In genomic region chr3:13519392-13519791, GRCh38 we compare ENCODE assay signal across 1 cellular context.
A peak's percentile ranks its signal among the peaks of the same experiment; 100 is the strongest.
TF ChIP-seq lines count a peak whose summit lies in the region.

No MANE protein-coding gene starts in this region.

TF ChIP-seq in K562, 482 proteins besides CTCF, POLR2A, EP300 and RAD21:
- TF ChIP-seq, protein P1, sequence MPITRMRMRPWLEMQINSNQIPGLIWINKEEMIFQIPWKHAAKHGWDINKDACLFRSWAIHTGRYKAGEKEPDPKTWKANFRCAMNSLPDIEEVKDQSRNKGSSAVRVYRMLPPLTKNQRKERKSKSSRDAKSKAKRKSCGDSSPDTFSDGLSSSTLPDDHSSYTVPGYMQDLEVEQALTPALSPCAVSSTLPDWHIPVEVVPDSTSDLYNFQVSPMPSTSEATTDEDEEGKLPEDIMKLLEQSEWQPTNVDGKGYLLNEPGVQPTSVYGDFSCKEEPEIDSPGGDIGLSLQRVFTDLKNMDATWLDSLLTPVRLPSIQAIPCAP (CRISPR knock-in tag; IDR thresholded peaks at IDR 0.05; ENCODE audit: borderline replicate concordance): no peak
- peak; percentile 54 for TF ChIP-seq EGR1 (conservative IDR thresholded peaks at IDR 0.05)
